In the genomic region with DNA sequence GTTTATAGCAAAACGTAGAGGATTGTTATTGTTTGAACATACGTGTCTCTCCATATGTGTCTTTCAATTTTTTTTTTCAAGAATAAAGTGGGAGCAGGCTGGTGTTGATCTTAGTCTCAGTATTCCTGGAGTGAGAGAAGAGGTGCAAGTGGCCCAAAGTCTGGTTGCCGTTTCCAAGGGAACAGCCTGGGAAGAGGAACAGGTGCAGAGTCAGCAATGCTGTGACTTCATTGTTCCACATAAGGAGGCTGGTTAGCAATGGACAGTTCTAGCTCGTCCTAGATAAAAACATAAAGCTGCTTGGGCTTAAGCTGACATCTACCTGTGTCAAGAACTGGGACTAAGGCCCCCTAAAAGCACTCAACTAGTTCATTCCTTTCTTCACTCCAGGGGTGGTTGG, we compare ENCODE assay signal across 29 cellular contexts.
"Had no signal": no experiment of that assay in that cellular context is flagged by ENCODE, and none has a peak within 500 bp of the region (broad histone marks: within the 10 kb centered on the region; RNA-seq: fewer than 3 reads in every experiment).

No MANE protein-coding gene starts in this region.

- H3K27ac Mint-ChIP-seq: naive thymus-derived CD8-positive, alpha-beta T cell; natural killer cell treated with Interleukin-12 subunit alpha and Interleukin-12 subunit beta and Interleukin-15 and Interleukin-18, amount 100 ng/mL, for 72 hours; nephron progenitor cell; progenitor cell of endocrine pancreas; stimulated activated effector memory CD8-positive, alpha-beta T cell treated with anti-CD3 and anti-CD28 coated beads, Interleukin-12 subunit alpha, Interleukin-12 subunit beta, amount 100 ng/mL, for 72 hours; stimulated activated naive CD8-positive, alpha-beta T cell treated with anti-CD3 and anti-CD28 coated beads, Interleukin-15, amount 100 ng/mL, for 72 hours; type B pancreatic cell had no signal

- H3K79me2 ChIP-seq: parathyroid adenoma had no signal

- H3K9me3 Mint-ChIP-seq: stimulated activated naive CD8-positive, alpha-beta T cell treated with anti-CD3 and anti-CD28 coated beads, Interleukin-15, amount 100 ng/mL, for 72 hours; type B pancreatic cell had no signal

- H3K36me3 ChIP-seq: neutrophil, right lobe of liver, sigmoid colon, suprapubic skin, tibial artery, transverse colon, upper lobe of right lung, uterus had no signal

- H3K4me1 Mint-ChIP-seq: naive thymus-derived CD8-positive, alpha-beta T cell; nephron progenitor cell; neural crest cell; stimulated activated effector memory CD8-positive, alpha-beta T cell treated with anti-CD3 and anti-CD28 coated beads, Interleukin-12 subunit alpha, Interleukin-12 subunit beta, amount 100 ng/mL, for 72 hours; stimulated activated naive CD8-positive, alpha-beta T cell treated with anti-CD3 and anti-CD28 coated beads, Interleukin-15, amount 100 ng/mL, for 72 hours had no signal

- H3K4me3 ChIP-seq: psoas muscle, right lobe of liver, sigmoid colon, suprapubic skin, testis, tibial artery, transverse colon, upper lobe of right lung, uterus had no signal

- ATAC-seq: naive thymus-derived CD8-positive, alpha-beta T cell; natural killer cell treated with Interleukin-12 subunit alpha and Interleukin-12 subunit beta and Interleukin-15 and Interleukin-18, amount 100 ng/mL, for 72 hours; psoas muscle; right cardiac atrium; stimulated activated naive CD8-positive, alpha-beta T cell treated with anti-CD3 and anti-CD28 coated beads, Interleukin-15, amount 100 ng/mL, for 72 hours; upper lobe of right lung had no signal

- H3K9me3 ChIP-seq: neutrophil, right lobe of liver, suprapubic skin, testis, tibial artery, upper lobe of right lung, uterus had no signal

- H3K36me3 Mint-ChIP-seq: naive thymus-derived CD8-positive, alpha-beta T cell; natural killer cell treated with Interleukin-12 subunit alpha and Interleukin-12 subunit beta and Interleukin-15 and Interleukin-18, amount 100 ng/mL, for 72 hours; stimulated activated effector memory CD8-positive, alpha-beta T cell treated with anti-CD3 and anti-CD28 coated beads, Interleukin-12 subunit alpha, Interleukin-12 subunit beta, amount 100 ng/mL, for 72 hours; type B pancreatic cell had no signal

- H3K4me1 ChIP-seq: parathyroid adenoma, psoas muscle, right lobe of liver, sigmoid colon, suprapubic skin, testis, tibial artery, transverse colon, upper lobe of right lung, uterus had no signal

- H2AFZ ChIP-seq: parathyroid adenoma had no signal

- H3K27me3 ChIP-seq: neutrophil, right lobe of liver, sigmoid colon, suprapubic skin, testis, tibial artery, transverse colon, upper lobe of right lung, uterus had no signal

- H3K27ac ChIP-seq: neutrophil, parathyroid adenoma, psoas muscle, right lobe of liver, sigmoid colon, suprapubic skin, testis, tibial artery, transverse colon, upper lobe of right lung, uterus had no signal

- DNase-seq: naive thymus-derived CD8-positive, alpha-beta T cell; nephron progenitor cell; nucleus accumbens; psoas muscle; right cardiac atrium; right lobe of liver; sigmoid colon; small intestine; stimulated activated CD4-positive, alpha-beta T cell treated with anti-CD3 and anti-CD28 coated beads, Interleukin-15, amount 100 ng/mL, for 24 hours; stimulated activated CD4-positive, alpha-beta T cell treated with anti-CD3 and anti-CD28 coated beads, Interleukin-2, amount 100 ng/mL, for 24 hours; stimulated activated CD4-positive, alpha-beta T cell treated with anti-CD3 and anti-CD28 coated beads, Interleukin-2, amount 100 ng/mL, for 48 hours; stimulated activated CD4-positive, alpha-beta T cell treated with anti-CD3 and anti-CD28 coated beads, Interleukin-4, amount 100 ng/mL, for 24 hours; stimulated activated naive CD4-positive, alpha-beta T cell; stimulated activated naive CD8-positive, alpha-beta T cell treated with anti-CD3 and anti-CD28 coated beads, Interleukin-15, amount 100 ng/mL, for 72 hours; stimulated activated naive CD8-positive, alpha-beta T cell treated with anti-CD3 and anti-CD28 coated beads, Interleukin-15, Interleukin-2, amounts not matched to agents 100 U/mL and 50 U/mL, for 24 hours; substantia nigra; testis; tibial artery; transverse colon; upper lobe of right lung; uterus had no signal

- H3K4me3 Mint-ChIP-seq: naive thymus-derived CD8-positive, alpha-beta T cell; natural killer cell treated with Interleukin-12 subunit alpha and Interleukin-12 subunit beta and Interleukin-15 and Interleukin-18, amount 100 ng/mL, for 72 hours; nephron progenitor cell; neural crest cell; stimulated activated effector memory CD8-positive, alpha-beta T cell treated with anti-CD3 and anti-CD28 coated beads, Interleukin-12 subunit alpha, Interleukin-12 subunit beta, amount 100 ng/mL, for 72 hours; stimulated activated naive CD8-positive, alpha-beta T cell treated with anti-CD3 and anti-CD28 coated beads, Interleukin-15, amount 100 ng/mL, for 72 hours; type B pancreatic cell had no signal

- H3K9ac ChIP-seq: parathyroid adenoma had no signal

- H3K27me3 Mint-ChIP-seq: naive thymus-derived CD8-positive, alpha-beta T cell; natural killer cell treated with Interleukin-12 subunit alpha and Interleukin-12 subunit beta and Interleukin-15 and Interleukin-18, amount 100 ng/mL, for 72 hours; stimulated activated naive CD8-positive, alpha-beta T cell treated with anti-CD3 and anti-CD28 coated beads, Interleukin-15, amount 100 ng/mL, for 72 hours; type B pancreatic cell had no signal
